Comparison of ENCODE assay signal across 26 cellular contexts in the genomic region with DNA sequence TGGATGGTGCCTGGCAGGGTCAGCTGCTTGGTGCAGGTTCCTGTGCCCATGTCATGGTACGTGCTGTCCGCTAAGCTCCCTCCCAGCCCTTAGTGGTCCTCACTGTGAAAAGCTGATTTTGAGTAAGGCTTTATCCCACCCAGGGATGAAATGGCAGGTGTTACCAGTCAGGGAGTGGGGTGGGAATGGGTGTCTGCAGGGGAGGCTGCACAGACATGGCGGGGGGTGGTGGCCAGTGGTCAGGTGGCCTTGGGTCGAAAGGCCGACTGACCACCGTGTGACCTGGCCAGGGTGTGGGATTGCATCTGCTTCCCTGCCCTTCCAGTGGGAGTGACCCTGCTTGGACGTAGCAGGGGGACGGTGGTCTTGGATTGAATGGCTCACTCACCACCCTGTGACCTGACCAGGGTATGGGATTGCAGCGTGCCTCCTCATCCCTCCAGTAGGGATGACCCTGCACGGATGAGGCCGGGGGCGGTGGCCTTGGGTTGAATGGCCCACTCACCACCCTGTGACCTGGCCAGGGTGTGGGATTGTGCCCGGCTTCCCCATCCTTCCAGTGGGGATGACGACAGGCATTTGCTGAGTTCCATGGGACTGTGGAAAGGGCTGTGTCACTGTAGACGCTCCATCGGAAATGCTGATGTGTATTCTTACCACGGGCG.
"Had no signal": no experiment of that assay in that cellular context is flagged by ENCODE, and none has a peak within 500 bp of the region (broad histone marks: within the 10 kb centered on the region; RNA-seq: fewer than 3 reads in every experiment).

No MANE protein-coding gene starts in this region.

- ATAC-seq: activated T-cell treated with anti-CD3 and anti-CD28 coated beads, Interleukin-2, amount 50 U/mL, for 72 hours; left lung had no signal

- DNase-seq: activated CD4-positive, alpha-beta T cell treated with anti-CD3 and anti-CD28 coated beads for 4 hours; activated CD4-positive, alpha-beta T cell treated with anti-CD3 and anti-CD28 coated beads, Interleukin-2, amount 50 U/mL, for 4 hours; activated naive CD4-positive, alpha-beta T cell treated with anti-CD3 and anti-CD28 coated beads for 36 hours; activated naive CD8-positive, alpha-beta T cell treated with anti-CD3 and anti-CD28 coated beads for 36 hours; activated T-cell treated with anti-CD3 and anti-CD28 coated beads for 4 hours; activated T-cell treated with anti-CD3 and anti-CD28 coated beads, Interleukin-2, amount 50 U/mL, for 72 hours; adrenal gland; brain microvascular endothelial cell; caudate nucleus; effector CD8-positive, alpha-beta T cell; esophagus squamous epithelium; foreskin melanocyte; heart right ventricle; kidney glomerular epithelial cell; nephron progenitor cell; stimulated activated naive CD4-positive, alpha-beta T cell; tibial artery had no signal

- H3K4me1 ChIP-seq: adrenal gland, prostate gland, tibial artery had no signal

- H3K36me3 ChIP-seq: adrenal gland, brain microvascular endothelial cell, esophagus squamous epithelium, heart right ventricle, left lung, ovary, prostate gland, suprapubic skin, tibial artery had no signal

- H3K27ac ChIP-seq: adrenal gland, brain microvascular endothelial cell, epithelial cell of prostate, esophagus squamous epithelium, heart right ventricle, left lung, ovary, prostate gland, suprapubic skin, tibial artery had no signal

- H3K4me3 ChIP-seq: adrenal gland, esophagus squamous epithelium, heart right ventricle, left lung, lung, ovary, prostate gland, suprapubic skin, tibial artery had no signal

- H3K9me3 ChIP-seq: adrenal gland, esophagus squamous epithelium, heart right ventricle, left lung, ovary, prostate gland, suprapubic skin, tibial artery had no signal

- H3K27me3 ChIP-seq: adrenal gland, brain microvascular endothelial cell, esophagus squamous epithelium, heart right ventricle, left lung, ovary, suprapubic skin, tibial artery had no signal

- FAIRE-seq: astrocyte, endometrium, urothelium cell line had no signal
